Comparison of ENCODE assay signal across 1 cellular context in genomic region chr9:115494393-115494792, GRCh38.
TF ChIP-seq lines count a peak whose summit lies in the region.

No MANE protein-coding gene starts in this region.

TF ChIP-seq in GM23338, 12 proteins besides CTCF, POLR2A, EP300 and RAD21 (continued from another document):
- no peak for TF ChIP-seq REST (IDR thresholded peaks at IDR 0.05; ENCODE audit: unreplicated experiment)
